21 cellular contexts compared by ENCODE assay signal in genomic region chr7:47358357-47358756, GRCh38.
DNase-seq lines count a peak whose midpoint lies in the region; ATAC-seq and TF ChIP-seq lines count a peak whose summit lies in the region.
"Had no signal": no experiment of that assay in that cellular context is flagged by ENCODE, and none has a peak within 500 bp of the region (broad histone marks: within the 10 kb centered on the region; RNA-seq: fewer than 3 reads in every experiment).

No MANE protein-coding gene starts in this region.

- CTCF ChIA-PET in RWPE1 (lab: Yijun Ruan, JAX), result no interaction called here

- H3K14ac ChIP-seq in trophoblast cell (ENCODE audit: low read length), result no peak overlapping the region

- no peak overlapping the region for H2BK5ac ChIP-seq in trophoblast cell (ENCODE audit: low read depth, low read length, poor library complexity)

- no peak overlapping the region for H3K4ac ChIP-seq in trophoblast cell (ENCODE audit: low read depth, low read length)

- peaks cover 4% of the 10 kb centered on the region for H3K9me3 ChIP-seq in trophoblast cell (ENCODE audit: insufficient read depth, low read depth, low read length)
- H3K9me3 ChIP-seq: MG63 had no signal

- H2AFZ ChIP-seq in trophoblast cell (ENCODE audit: insufficient read depth, low read length, poor library complexity), result no peak overlapping the region

- peaks cover 44 to 60% of the 10 kb centered on the region in 2 experiments for H3K36me3 ChIP-seq in trophoblast cell (ENCODE audit: control insufficient read depth in 1 of 2, insufficient read depth in 2 of 2, low read length in 2 of 2)

- POLR2A ChIA-PET in RWPE1 (lab: Yijun Ruan, JAX; ENCODE audit: low non-redundant PET), result no interaction called here

- no peak overlapping the region for H4K12ac ChIP-seq in trophoblast cell (ENCODE audit: low read depth, low read length)

- H4K8ac ChIP-seq in trophoblast cell (ENCODE audit: low read depth, low read length), result no peak overlapping the region

- H3K27ac ChIP-seq in RWPE1, result peak overlapping the region; percentile 8; the same call in 1 of the 2 replicates
- H3K27ac ChIP-seq in trophoblast cell (ENCODE audit: low read depth, low read length), result no peak overlapping the region

- ATAC-seq in left lobe of liver, result no peak
- no peak for ATAC-seq in GM21390 (IDR thresholded peaks at IDR 0.05; ENCODE audit: unreplicated experiment)
- no peak for ATAC-seq in HG03135 (IDR thresholded peaks at IDR 0.05; ENCODE audit: unreplicated experiment)

- H2BK120ac ChIP-seq in trophoblast cell (ENCODE audit: insufficient read depth, low read length, poor library complexity), result no peak overlapping the region

- no peaks in the 10 kb centered on the region for H3K4me1 ChIP-seq in trophoblast cell (ENCODE audit: control insufficient read depth in 1 of 2, insufficient read depth in 2 of 2, low read length in 2 of 2)

- no peak overlapping the region for H2BK12ac ChIP-seq in trophoblast cell (ENCODE audit: low read length)

- H3K79me2 ChIP-seq in trophoblast cell (ENCODE audit: control insufficient read depth, insufficient read depth, low read length, poor library complexity), result peaks cover 1% of the 10 kb centered on the region

- H3K4me3 ChIP-seq in trophoblast cell (ENCODE audit: low read depth, low read length), result no peak overlapping the region
- H3K4me3 ChIP-seq: GM12878, MG63 had no signal

- no peak for DNase-seq in RWPE1 (ENCODE audit: low spot score)
- peak; percentile 33 for DNase-seq in left lobe of liver (ENCODE audit: low spot score)
- no peak for DNase-seq in trophoblast cell
- no peak for DNase-seq in inferior parietal cortex (ENCODE audit: extremely low spot score)
- no peak for DNase-seq in NCI-H1930 (lab: John Stamatoyannopoulos, UW)
- DNase-seq: C1 segment of cervical spinal cord; CD4-positive, alpha-beta memory T cell; DMS 273 treated with DMSO at 0.1 percent for 48 hours; DMS79; EL; GDM1; KG1; MG63; NCI-H2081; NCI-H2227 treated with DMSO at 0.1 percent for 48 hours; NCI-H510A; RPMI8226; SHP77 had no signal

- no CpG with 5 or more reads among the region's 14 CpGs for WGBS in trophoblast cell (ENCODE audit: extremely low coverage, insufficient coverage, insufficient read length)

- H2AK5ac ChIP-seq in trophoblast cell (ENCODE audit: low read length), result no peak overlapping the region

- H3K27me3 ChIP-seq in trophoblast cell (ENCODE audit: insufficient read depth, low read length), result no peaks in the 10 kb centered on the region
- H3K27me3 ChIP-seq: MG63 had no signal

- H3K18ac ChIP-seq in trophoblast cell (ENCODE audit: low read length), result peak overlapping the region; percentile 8

- no peak overlapping the region for H3K9ac ChIP-seq in trophoblast cell (ENCODE audit: low read length)

- no peak overlapping the region for H4K91ac ChIP-seq in trophoblast cell (ENCODE audit: low read depth, low read length)

- no peak overlapping the region for H3K4me2 ChIP-seq in trophoblast cell (ENCODE audit: low read length)

- no peak for TF ChIP-seq CTCF in RWPE1 (conservative IDR thresholded peaks at IDR 0.05; ENCODE audit: low read depth)

- no peak overlapping the region for H3K23ac ChIP-seq in trophoblast cell (ENCODE audit: low read length)

- no peaks in the 10 kb centered on the region for H3K79me1 ChIP-seq in trophoblast cell (ENCODE audit: low read length)
